32 cellular contexts compared by ENCODE assay signal in the genomic region with DNA sequence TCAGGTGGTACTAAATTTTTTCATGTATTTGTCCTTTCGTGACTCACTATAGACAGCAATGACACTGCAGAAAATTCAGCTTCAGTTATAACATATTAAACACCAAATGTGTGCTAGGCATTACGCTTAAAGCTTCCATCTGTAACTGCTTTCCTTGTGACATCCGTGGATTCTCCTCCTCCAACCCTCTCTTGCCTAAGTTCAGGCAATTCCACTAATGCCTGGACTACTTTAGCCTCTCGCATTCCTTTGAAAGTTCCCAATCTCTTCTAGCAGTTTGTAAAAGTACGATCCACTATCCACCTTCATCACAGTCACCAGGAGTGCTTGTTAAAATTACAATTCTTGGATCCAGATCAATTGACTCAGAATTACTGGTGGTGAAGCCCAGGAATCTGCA. TPM values are rescaled to one million over a fixed set of nuclear protein-coding genes. Genes with fewer than 3 reads are reported as not detected.
"Had no signal": no experiment of that assay in that cellular context is flagged by ENCODE, and none has a peak within 500 bp of the region (broad histone marks: within the 10 kb centered on the region; RNA-seq: fewer than 3 reads in every experiment).

No MANE protein-coding gene starts in this region.

- H3K27ac ChIP-seq: esophagus squamous epithelium, heart right ventricle, left lung, lower lobe of right lung, ovary, prostate gland, thyroid gland, upper lobe of right lung had no signal

- H3K9me3 Mint-ChIP-seq: activated CD8-positive, alpha-beta T cell treated with anti-CD3 and anti-CD28 coated beads for 36 hours; activated naive CD4-positive, alpha-beta T cell treated with anti-CD3 and anti-CD28 coated beads, Interleukin-2, amount 50 U/mL, for 24 hours; activated naive CD8-positive, alpha-beta T cell treated with anti-CD3 and anti-CD28 coated beads, Interleukin-2, amount 50 U/mL, for 24 hours; activated T-helper 2 cell treated with anti-CD3 and anti-CD28 coated beads, Interferon-gamma antibody, Interleukin-2, Interleukin-4, amounts not matched to agents 10 μg/mL and 5 μg/mL and 100 μg/mL, durations not matched to agents 14 hours and 24 hours and 36 hours; central memory CD8-positive, alpha-beta T cell; natural killer cell treated with Interleukin-12 subunit alpha and Interleukin-12 subunit beta and Interleukin-15 and Interleukin-18, amount 100 ng/mL, for 72 hours; stimulated activated effector memory CD8-positive, alpha-beta T cell treated with anti-CD3 and anti-CD28 coated beads, Interleukin-12 subunit alpha, Interleukin-12 subunit beta, amount 100 ng/mL, for 72 hours; stimulated activated naive CD8-positive, alpha-beta T cell treated with anti-CD3 and anti-CD28 coated beads, Interleukin-15, amount 100 ng/mL, for 72 hours had no signal

- H3K36me3 Mint-ChIP-seq: activated naive CD4-positive, alpha-beta T cell treated with anti-CD3 and anti-CD28 coated beads, Interleukin-2, amount 50 U/mL, for 24 hours; natural killer cell treated with Interleukin-12 subunit alpha and Interleukin-12 subunit beta and Interleukin-15 and Interleukin-18, amount 100 ng/mL, for 72 hours; stimulated activated effector memory CD8-positive, alpha-beta T cell treated with anti-CD3 and anti-CD28 coated beads, Interleukin-12 subunit alpha, Interleukin-12 subunit beta, amount 100 ng/mL, for 72 hours; WTC11 had no signal

- DNase-seq: activated CD4-positive, alpha-beta T cell treated with anti-CD3 and anti-CD28 coated beads for 1 hour; activated CD4-positive, alpha-beta T cell treated with anti-CD3 and anti-CD28 coated beads, Interleukin-2, amount 50 U/mL, for 1 hour; activated CD8-positive, alpha-beta T cell treated with anti-CD3 and anti-CD28 coated beads for 36 hours; activated naive CD8-positive, alpha-beta T cell treated with anti-CD3 and anti-CD28 coated beads, Interleukin-2, amount 50 U/mL, for 24 hours; activated T-cell treated with anti-CD3 and anti-CD28 coated beads, Interleukin-2, amount 50 U/mL, for 48 hours; effector CD4-positive, alpha-beta T cell; esophagus squamous epithelium; foreskin melanocyte; heart right ventricle; kidney glomerular epithelial cell; left lung; lower lobe of right lung; mesendoderm; mucosa of descending colon; ovary; retina; sigmoid colon; small intestine; stimulated activated CD4-positive, alpha-beta T cell treated with anti-CD3 and anti-CD28 coated beads, Interleukin-4, amount 100 ng/mL, for 24 hours; stimulated activated naive CD8-positive, alpha-beta T cell treated with anti-CD3 and anti-CD28 coated beads, Interleukin-15, amount 100 ng/mL, for 72 hours; T-helper 2 cell; thyroid gland; upper lobe of right lung had no signal

- H3K27me3 Mint-ChIP-seq: activated naive CD4-positive, alpha-beta T cell treated with anti-CD3 and anti-CD28 coated beads, Interleukin-2, amount 50 U/mL, for 24 hours; stimulated activated naive CD8-positive, alpha-beta T cell treated with anti-CD3 and anti-CD28 coated beads, Interleukin-15, amount 100 ng/mL, for 72 hours had no signal

- H3K4me1 Mint-ChIP-seq: activated naive CD4-positive, alpha-beta T cell treated with anti-CD3 and anti-CD28 coated beads, Interleukin-2, amount 50 U/mL, for 24 hours; activated naive CD8-positive, alpha-beta T cell treated with anti-CD3 and anti-CD28 coated beads, Interleukin-2, amount 50 U/mL, for 24 hours; central memory CD8-positive, alpha-beta T cell; stimulated activated effector memory CD8-positive, alpha-beta T cell treated with anti-CD3 and anti-CD28 coated beads, Interleukin-12 subunit alpha, Interleukin-12 subunit beta, amount 100 ng/mL, for 72 hours; stimulated activated naive CD8-positive, alpha-beta T cell treated with anti-CD3 and anti-CD28 coated beads, Interleukin-15, amount 100 ng/mL, for 72 hours had no signal

- H3K27ac Mint-ChIP-seq: activated CD8-positive, alpha-beta T cell treated with anti-CD3 and anti-CD28 coated beads for 36 hours; activated naive CD4-positive, alpha-beta T cell treated with anti-CD3 and anti-CD28 coated beads, Interleukin-2, amount 50 U/mL, for 24 hours; activated naive CD8-positive, alpha-beta T cell treated with anti-CD3 and anti-CD28 coated beads, Interleukin-2, amount 50 U/mL, for 24 hours; activated T-helper 2 cell treated with anti-CD3 and anti-CD28 coated beads, Interferon-gamma antibody, Interleukin-2, Interleukin-4, amounts not matched to agents 10 μg/mL and 5 μg/mL and 100 μg/mL, durations not matched to agents 14 hours and 24 hours and 36 hours; natural killer cell treated with Interleukin-12 subunit alpha and Interleukin-12 subunit beta and Interleukin-15 and Interleukin-18, amount 100 ng/mL, for 72 hours; stimulated activated effector memory CD8-positive, alpha-beta T cell treated with anti-CD3 and anti-CD28 coated beads, Interleukin-12 subunit alpha, Interleukin-12 subunit beta, amount 100 ng/mL, for 72 hours; stimulated activated naive CD8-positive, alpha-beta T cell treated with anti-CD3 and anti-CD28 coated beads, Interleukin-15, amount 100 ng/mL, for 72 hours; WTC11 had no signal

- H3K36me3 ChIP-seq: esophagus squamous epithelium, left lung, lower lobe of right lung, ovary, prostate gland, thyroid gland, upper lobe of right lung had no signal

- H3K9me3 ChIP-seq: esophagus squamous epithelium, heart right ventricle, left lung, lower lobe of right lung, mucosa of descending colon, ovary, prostate gland, sigmoid colon, thyroid gland, upper lobe of right lung had no signal

- FAIRE-seq: bronchial epithelial cell, colon, small intestine had no signal

- H3K4me3 ChIP-seq: esophagus squamous epithelium, heart right ventricle, left lung, lower lobe of right lung, mucosa of descending colon, ovary, prostate gland, sigmoid colon, thyroid gland, upper lobe of right lung had no signal

- H3K4me3 Mint-ChIP-seq: activated CD8-positive, alpha-beta T cell treated with anti-CD3 and anti-CD28 coated beads for 36 hours; activated naive CD4-positive, alpha-beta T cell treated with anti-CD3 and anti-CD28 coated beads, Interleukin-2, amount 50 U/mL, for 24 hours; activated naive CD8-positive, alpha-beta T cell treated with anti-CD3 and anti-CD28 coated beads, Interleukin-2, amount 50 U/mL, for 24 hours; central memory CD8-positive, alpha-beta T cell; natural killer cell treated with Interleukin-12 subunit alpha and Interleukin-12 subunit beta and Interleukin-15 and Interleukin-18, amount 100 ng/mL, for 72 hours; stimulated activated effector memory CD8-positive, alpha-beta T cell treated with anti-CD3 and anti-CD28 coated beads, Interleukin-12 subunit alpha, Interleukin-12 subunit beta, amount 100 ng/mL, for 72 hours; stimulated activated naive CD8-positive, alpha-beta T cell treated with anti-CD3 and anti-CD28 coated beads, Interleukin-15, amount 100 ng/mL, for 72 hours; WTC11 had no signal

- H3K27me3 ChIP-seq: esophagus squamous epithelium, heart right ventricle, left lung, ovary, sigmoid colon, thyroid gland, upper lobe of right lung had no signal

- H3K4me1 ChIP-seq: left lung, lower lobe of right lung, prostate gland had no signal

- ATAC-seq: activated CD8-positive, alpha-beta T cell treated with anti-CD3 and anti-CD28 coated beads for 36 hours; activated naive CD8-positive, alpha-beta T cell treated with anti-CD3 and anti-CD28 coated beads, Interleukin-2, amount 50 U/mL, for 24 hours; heart right ventricle; left lung; lower lobe of right lung; mucosa of descending colon; natural killer cell treated with Interleukin-12 subunit alpha and Interleukin-12 subunit beta and Interleukin-15 and Interleukin-18, amount 100 ng/mL, for 72 hours; stimulated activated effector memory CD8-positive, alpha-beta T cell treated with anti-CD3 and anti-CD28 coated beads, Interleukin-12 subunit alpha, Interleukin-12 subunit beta, amount 100 ng/mL, for 72 hours; stimulated activated naive CD8-positive, alpha-beta T cell treated with anti-CD3 and anti-CD28 coated beads, Interleukin-15, amount 100 ng/mL, for 72 hours; upper lobe of right lung; WTC11 had no signal

RNA-seq across cellular contexts. Expression of a gene that starts 17.7 kb away (rescaled TPM):
- total RNA-seq: activated CD8-positive, alpha-beta T cell treated with anti-CD3 and anti-CD28 coated beads for 36 hours; activated T-helper 2 cell treated with anti-CD3 and anti-CD28 coated beads, Interferon-gamma antibody, Interleukin-2, Interleukin-4, amounts not matched to agents 10 μg/mL and 5 μg/mL and 100 μg/mL, durations not matched to agents 14 hours and 24 hours and 36 hours had no signal
